In the genomic region with DNA sequence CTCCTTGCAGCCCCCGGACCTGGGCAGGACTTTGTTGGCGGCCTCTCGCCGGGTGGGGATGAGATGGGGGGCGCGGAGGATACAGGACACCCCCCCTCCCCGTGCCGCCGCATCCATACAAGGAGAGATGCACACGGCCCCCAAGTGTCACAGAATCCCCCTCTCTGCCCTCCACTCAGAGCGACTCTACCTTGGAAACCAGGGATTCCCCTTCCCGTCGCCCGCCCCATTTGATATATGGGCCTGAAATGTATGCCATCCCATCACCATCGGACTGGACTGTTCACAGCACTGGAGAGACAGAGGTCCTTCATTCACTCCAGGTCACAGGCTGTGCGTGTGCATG, we compare ENCODE assay signal across 8 cellular contexts. TPM values are rescaled to one million over a fixed set of nuclear protein-coding genes. Genes with fewer than 3 reads are reported as not detected.
A peak's percentile ranks its signal among the peaks of the same experiment; 100 is the strongest.
DNase-seq lines count a peak whose midpoint lies in the region; ATAC-seq, FAIRE-seq and TF ChIP-seq lines count a peak whose summit lies in the region.

No MANE protein-coding gene starts in this region.

- CTCF ChIA-PET in HepG2 (lab: Yijun Ruan, JAX; ENCODE audit: low intra/inter-chr PET ratio, low total read pairs), result no interaction called here

- peak overlapping the region; percentile 56; the same call in 1 of the 2 replicates for H3K9ac ChIP-seq in HepG2 (ENCODE audit: insufficient read depth, low read depth, low read length)

- no peaks in the 10 kb centered on the region for H3K79me2 ChIP-seq in HepG2 (ENCODE audit: insufficient read depth, low read length)

- in situ Hi-C loops in astrocyte of the spinal cord (cut with HindIII; ENCODE audit: low sequenced_read_pairs) (no loop called here), HepG2 (cut with HindIII; ENCODE audit: extremely low pct_ligation_motif_present, low pct_unique_long_range_greater_than_20kb) (no loop called here)

- H3K4me2 ChIP-seq in HepG2 (ENCODE audit: low read depth, low read length), result peak overlapping the region; percentile 70

- H3K9me3 ChIP-seq in HepG2 (ENCODE audit: low read length) (no peaks in the 10 kb centered on the region), thyroid gland (no peaks in the 10 kb centered on the region)

- H3K27me3 ChIP-seq in HepG2 (ENCODE audit: control insufficient read depth in 1 of 2, insufficient read depth in 2 of 2, low read length in 2 of 2), result no peaks in the 10 kb centered on the region
- H3K27me3 ChIP-seq in thyroid gland, result no peaks in the 10 kb centered on the region

- TF ChIP-seq CTCF in astrocyte of the spinal cord (IDR thresholded peaks at IDR 0.05; ENCODE audit: low read depth, low read length) (no peak), HepG2 (CRISPR knock-in tag; IDR thresholded peaks at IDR 0.05) (no peak), thyroid gland (IDR thresholded peaks at IDR 0.05) (no peak)

- DNase-seq in COLO668 (lab: John Stamatoyannopoulos, UW; ENCODE audit: unreplicated experiment) (peak; percentile 2), astrocyte of the spinal cord (ENCODE audit: low read depth, low spot score) (no peak), HepG2 (ENCODE audit: low spot score) (no peak), thyroid gland (no peak), GM19240 (ENCODE audit: insufficient read length, low spot score) (no peak), NCI-H128 (lab: John Stamatoyannopoulos, UW; ENCODE audit: unreplicated experiment) (no peak), urothelium cell line (ENCODE audit: low spot score) (no peak)

- H3K4me1 ChIP-seq in HepG2 (ENCODE audit: insufficient read depth, low read length) (peaks cover 10% of the 10 kb centered on the region), thyroid gland (no peaks in the 10 kb centered on the region)

- no peak for TF ChIP-seq RAD21 in HepG2 (CRISPR knock-in tag; IDR thresholded peaks at IDR 0.05)

- H4K20me1 ChIP-seq in HepG2 (ENCODE audit: insufficient read depth, low read length), result no peaks in the 10 kb centered on the region

- WGBS in HepG2 (ENCODE audit: low lambda C conversion rate), result 40% methylated on average over 5 of the region's 16 CpGs
- 0 to 20% methylated on average over 1 to 6 of the region's 16 CpGs for WGBS in thyroid gland, 2 donors

- POLR2A ChIA-PET in HepG2 (lab: Yijun Ruan, JAX), result no interaction called here

- H3K27ac ChIP-seq in HepG2 (ENCODE audit: extremely low read length, insufficient read depth, low read length), result no peak overlapping the region
- H3K27ac ChIP-seq in thyroid gland, result peak overlapping the region in 1 of 3 donors; percentile 70

- TF ChIP-seq EP300 in HepG2 (IDR thresholded peaks at IDR 0.05; ENCODE audit: low read depth in 2 of 2, low read length in 2 of 2) (no peak), HepG2 (CRISPR knock-in tag; IDR thresholded peaks at IDR 0.05; ENCODE audit: borderline replicate concordance) (no peak)

- no peaks in the 10 kb centered on the region for H3K36me3 ChIP-seq in HepG2 (replicated peaks in 1 of 2; ENCODE audit: control insufficient read depth in 1 of 2, insufficient read depth in 2 of 2, low read length in 2 of 2)
- H3K36me3 ChIP-seq in thyroid gland, result no peaks in the 10 kb centered on the region

- H3K4me3 ChIP-seq in astrocyte of the spinal cord (ENCODE audit: low read depth, low read length), result peak overlapping the region; percentile 73
- peak overlapping the region; percentile 58 to 77 (median 73) for H3K4me3 ChIP-seq in HepG2 (replicated peaks in 1 of 3; ENCODE audit: insufficient read depth in 1 of 3, low read depth in 2 of 3, low read length in 3 of 3)
- peak overlapping the region; percentile 46 to 79 (median 66) for H3K4me3 ChIP-seq in thyroid gland (replicated peaks in 1 of 3)

- no TSS peak for BruUV-seq in HepG2 (replicated peaks; lab: Mats Ljungman, UMichigan)

- intact Hi-C loops in HepG2 (cut with micrococcal nuclease; ENCODE audit: unreplicated experiment) (loop anchor here (5.0 kb wide), 1 partner anchor 37 kb away; a partner anchor contains a TSS), thyroid gland (cut with DNase I) (no loop called here)

- TF ChIP-seq POLR2A in HepG2 (IDR thresholded peaks at IDR 0.05; ENCODE audit: insufficient read depth in 1 of 2, low read depth in 2 of 2, low read length in 2 of 2), result no peak
- no peak for TF ChIP-seq POLR2A in thyroid gland (IDR thresholded peaks at IDR 0.05)

- no peak for FAIRE-seq in HepG2 (lab: Jason Lieb, UNC)
- no peak for FAIRE-seq in urothelium cell line (lab: Jason Lieb, UNC)

- ATAC-seq in HG02938 (IDR thresholded peaks at IDR 0.05; ENCODE audit: unreplicated experiment) (peak; percentile 23), HepG2 (peak; percentile 21)

- no peak overlapping the region for H2AFZ ChIP-seq in HepG2 (ENCODE audit: low read length)

RNA-seq across cellular contexts. Expression of a gene that starts 0.4 kb away (rescaled TPM):
- total RNA-seq in HepG2 (2016; rRNA removed; fragmentation: Illumina TruSeq; extraction: Trizol) (2.6 and 3.9 TPM in 2 replicates), thyroid gland (10 to 100 TPM; 14.5 to 36.4 (median 21.4) TPM)
- total RNA-seq in HepG2 (2016; cell fraction: cytosol; rRNA removed; fragmentation: Illumina TruSeq; extraction: Trizol; ENCODE audit: low read depth), result 2.7 and 3.7 TPM in 2 replicates
- 1.7 and 3.0 TPM in 2 replicates for total RNA-seq in HepG2 (2016; cell fraction: insoluble cytoplasmic fraction; rRNA removed; fragmentation: Illumina TruSeq; extraction: Trizol)
- total RNA-seq in HepG2 (2016; cell fraction: membrane; rRNA removed; fragmentation: Illumina TruSeq; extraction: Trizol), result 4.4 and 5.2 TPM in 2 replicates
- total RNA-seq in HepG2 (2016; cell fraction: nucleus; rRNA removed; fragmentation: Illumina TruSeq; extraction: Trizol), result 1.9 and 2.5 TPM in 2 replicates
- polyA plus RNA-seq in HepG2 (2011; rRNA removed), result 5.8 and 6.0 TPM in 2 replicates
- 4.1 and 6.5 TPM in 2 replicates for polyA plus RNA-seq in HepG2 (2011; cell fraction: cytosol; rRNA removed)
- polyA plus RNA-seq in HepG2 (2011; cell fraction: nucleus; rRNA removed), result 19.8 and 20.1 TPM in 2 replicates
- polyA plus RNA-seq in HepG2 (2012), result 2.3 and 3.6 TPM in 2 replicates
- polyA plus RNA-seq in HepG2 (2016; cell fraction: cytosol; fragmentation: Illumina TruSeq; extraction: Trizol; ENCODE audit: low read depth), result 3.8 and 3.9 TPM in 2 replicates
- polyA plus RNA-seq in HepG2 (2016; cell fraction: insoluble cytoplasmic fraction; fragmentation: Illumina TruSeq; extraction: Trizol; ENCODE audit: low read depth), result 2.5 and 3.3 TPM in 2 replicates
- polyA plus RNA-seq in HepG2 (2016; cell fraction: membrane; fragmentation: Illumina TruSeq; extraction: Trizol; ENCODE audit: low read depth), result 4.6 and 5.1 TPM in 2 replicates
- 5.0 and 5.7 TPM in 2 replicates for polyA plus RNA-seq in HepG2 (2016; cell fraction: nucleus; fragmentation: Illumina TruSeq; extraction: Trizol; ENCODE audit: insufficient read depth, low read depth)
- 16.7 and 23.7 TPM in 2 replicates for polyA minus RNA-seq in HepG2 (2011; rRNA and poly(A)+ RNA removed; ENCODE audit: low replicate concordance)
- polyA minus RNA-seq in HepG2 (2011; cell fraction: cytosol; rRNA and poly(A)+ RNA removed), result 1.7 and 2.0 TPM in 2 replicates
- 4.2 and 5.1 TPM in 2 replicates for polyA minus RNA-seq in HepG2 (2011; cell fraction: nucleus; rRNA and poly(A)+ RNA removed)

RNA-seq across cellular contexts. Expression of a gene that starts 12.4 kb away (rescaled TPM):
- total RNA-seq in HepG2 (2016; rRNA removed; fragmentation: Illumina TruSeq; extraction: Trizol), result 162 and 260 TPM in 2 replicates
- total RNA-seq in HepG2 (2016; cell fraction: cytosol; rRNA removed; fragmentation: Illumina TruSeq; extraction: Trizol; ENCODE audit: low read depth), result 147 and 171 TPM in 2 replicates
- 146 and 274 TPM in 2 replicates for total RNA-seq in HepG2 (2016; cell fraction: insoluble cytoplasmic fraction; rRNA removed; fragmentation: Illumina TruSeq; extraction: Trizol)
- total RNA-seq in HepG2 (2016; cell fraction: membrane; rRNA removed; fragmentation: Illumina TruSeq; extraction: Trizol), result 149 and 167 TPM in 2 replicates
- 182 and 206 TPM in 2 replicates for total RNA-seq in HepG2 (2016; cell fraction: nucleus; rRNA removed; fragmentation: Illumina TruSeq; extraction: Trizol)
- polyA plus RNA-seq in HepG2 (2011; rRNA removed), result 106 and 162 TPM in 2 replicates
- polyA plus RNA-seq in HepG2 (2011; cell fraction: cytosol; rRNA removed), result 168 and 176 TPM in 2 replicates
- polyA plus RNA-seq in HepG2 (2011; cell fraction: nucleus; rRNA removed), result 94.7 and 111 TPM in 2 replicates
- polyA plus RNA-seq in HepG2 (2012), result 122 and 141 TPM in 2 replicates
- 138 and 157 TPM in 2 replicates for polyA plus RNA-seq in HepG2 (2016; cell fraction: cytosol; fragmentation: Illumina TruSeq; extraction: Trizol; ENCODE audit: low read depth)
- polyA plus RNA-seq in HepG2 (2016; cell fraction: insoluble cytoplasmic fraction; fragmentation: Illumina TruSeq; extraction: Trizol; ENCODE audit: low read depth), result 129 and 142 TPM in 2 replicates
- 117 and 128 TPM in 2 replicates for polyA plus RNA-seq in HepG2 (2016; cell fraction: membrane; fragmentation: Illumina TruSeq; extraction: Trizol; ENCODE audit: low read depth)
- polyA plus RNA-seq in HepG2 (2016; cell fraction: nucleus; fragmentation: Illumina TruSeq; extraction: Trizol; ENCODE audit: insufficient read depth, low read depth), result 318 and 347 TPM in 2 replicates
- polyA minus RNA-seq in HepG2 (2011; rRNA and poly(A)+ RNA removed; ENCODE audit: low replicate concordance), result 268 and 948 TPM in 2 replicates
- polyA minus RNA-seq in HepG2 (2011; cell fraction: cytosol; rRNA and poly(A)+ RNA removed), result 59.2 and 70.4 TPM in 2 replicates
- polyA minus RNA-seq in HepG2 (2011; cell fraction: nucleus; rRNA and poly(A)+ RNA removed), result 25.6 and 30.3 TPM in 2 replicates
- total RNA-seq in thyroid gland, result 10 to 100 TPM; 11.0 to 43.5 (median 35.5) TPM

RNA-seq across cellular contexts. Expression of a gene that starts 30.3 kb away (rescaled TPM):
- 3.2 and 3.5 TPM in 2 replicates for total RNA-seq in HepG2 (2016; rRNA removed; fragmentation: Illumina TruSeq; extraction: Trizol)
- 1.0 and 1.1 TPM in 2 replicates for total RNA-seq in HepG2 (2016; cell fraction: cytosol; rRNA removed; fragmentation: Illumina TruSeq; extraction: Trizol; ENCODE audit: low read depth)
- 3.4 and 3.6 TPM in 2 replicates for total RNA-seq in HepG2 (2016; cell fraction: insoluble cytoplasmic fraction; rRNA removed; fragmentation: Illumina TruSeq; extraction: Trizol)
- total RNA-seq in HepG2 (2016; cell fraction: membrane; rRNA removed; fragmentation: Illumina TruSeq; extraction: Trizol), result 5.5 and 6.0 TPM in 2 replicates
- 2.8 and 3.4 TPM in 2 replicates for total RNA-seq in HepG2 (2016; cell fraction: nucleus; rRNA removed; fragmentation: Illumina TruSeq; extraction: Trizol)
- 4.7 and 6.0 TPM in 2 replicates for polyA plus RNA-seq in HepG2 (2011; rRNA removed)
- polyA plus RNA-seq in HepG2 (2011; cell fraction: cytosol; rRNA removed), result 4.6 TPM in 2 replicates
- polyA plus RNA-seq in HepG2 (2011; cell fraction: nucleus; rRNA removed), result 16.8 and 21.5 TPM in 2 replicates
- 4.8 and 7.9 TPM in 2 replicates for polyA plus RNA-seq in HepG2 (2012)
- polyA plus RNA-seq in HepG2 (2016; cell fraction: cytosol; fragmentation: Illumina TruSeq; extraction: Trizol; ENCODE audit: low read depth), result 2.1 and 2.3 TPM in 2 replicates
- polyA plus RNA-seq in HepG2 (2016; cell fraction: insoluble cytoplasmic fraction; fragmentation: Illumina TruSeq; extraction: Trizol; ENCODE audit: low read depth), result 4.0 and 6.3 TPM in 2 replicates
- polyA plus RNA-seq in HepG2 (2016; cell fraction: membrane; fragmentation: Illumina TruSeq; extraction: Trizol; ENCODE audit: low read depth), result 4.8 and 5.4 TPM in 2 replicates
- polyA plus RNA-seq in HepG2 (2016; cell fraction: nucleus; fragmentation: Illumina TruSeq; extraction: Trizol; ENCODE audit: insufficient read depth, low read depth), result 11.5 and 15.0 TPM in 2 replicates
- polyA minus RNA-seq in HepG2 (2011; rRNA and poly(A)+ RNA removed; ENCODE audit: low replicate concordance), result 10.9 and 19.7 TPM in 2 replicates
- 5.1 and 5.5 TPM in 2 replicates for polyA minus RNA-seq in HepG2 (2011; cell fraction: cytosol; rRNA and poly(A)+ RNA removed)
- 7.9 and 9.4 TPM in 2 replicates for polyA minus RNA-seq in HepG2 (2011; cell fraction: nucleus; rRNA and poly(A)+ RNA removed)
- 10 to 100 TPM in 3 of 4 donors, 1 to 10 TPM in 1; 9.4 to 16.5 (median 12.2) TPM for total RNA-seq in thyroid gland

RNA-seq across cellular contexts. Expression of a gene that starts 33.2 kb away (rescaled TPM):
- total RNA-seq in HepG2 (2016; rRNA removed; fragmentation: Illumina TruSeq; extraction: Trizol), result 37.9 and 40.1 TPM in 2 replicates
- total RNA-seq in HepG2 (2016; cell fraction: cytosol; rRNA removed; fragmentation: Illumina TruSeq; extraction: Trizol; ENCODE audit: low read depth), result 14.5 and 21.0 TPM in 2 replicates
- total RNA-seq in HepG2 (2016; cell fraction: insoluble cytoplasmic fraction; rRNA removed; fragmentation: Illumina TruSeq; extraction: Trizol), result 38.2 and 38.5 TPM in 2 replicates
- total RNA-seq in HepG2 (2016; cell fraction: membrane; rRNA removed; fragmentation: Illumina TruSeq; extraction: Trizol), result 28.7 and 33.6 TPM in 2 replicates
- total RNA-seq in HepG2 (2016; cell fraction: nucleus; rRNA removed; fragmentation: Illumina TruSeq; extraction: Trizol), result 21.1 and 25.4 TPM in 2 replicates
- 29.2 and 30.3 TPM in 2 replicates for polyA plus RNA-seq in HepG2 (2011; rRNA removed)
- polyA plus RNA-seq in HepG2 (2011; cell fraction: cytosol; rRNA removed), result 21.3 and 28.2 TPM in 2 replicates
- polyA plus RNA-seq in HepG2 (2011; cell fraction: nucleus; rRNA removed), result 49.1 and 64.2 TPM in 2 replicates
- polyA plus RNA-seq in HepG2 (2012), result 19.2 and 29.3 TPM in 2 replicates
- 16.8 and 24.9 TPM in 2 replicates for polyA plus RNA-seq in HepG2 (2016; cell fraction: cytosol; fragmentation: Illumina TruSeq; extraction: Trizol; ENCODE audit: low read depth)
- polyA plus RNA-seq in HepG2 (2016; cell fraction: insoluble cytoplasmic fraction; fragmentation: Illumina TruSeq; extraction: Trizol; ENCODE audit: low read depth), result 45.2 and 50.6 TPM in 2 replicates
- 26.8 and 36.1 TPM in 2 replicates for polyA plus RNA-seq in HepG2 (2016; cell fraction: membrane; fragmentation: Illumina TruSeq; extraction: Trizol; ENCODE audit: low read depth)
- 56.7 and 58.6 TPM in 2 replicates for polyA plus RNA-seq in HepG2 (2016; cell fraction: nucleus; fragmentation: Illumina TruSeq; extraction: Trizol; ENCODE audit: insufficient read depth, low read depth)
- polyA minus RNA-seq in HepG2 (2011; rRNA and poly(A)+ RNA removed; ENCODE audit: low replicate concordance), result 31.0 and 108 TPM in 2 replicates
- polyA minus RNA-seq in HepG2 (2011; cell fraction: cytosol; rRNA and poly(A)+ RNA removed), result 9.3 and 14.7 TPM in 2 replicates
- polyA minus RNA-seq in HepG2 (2011; cell fraction: nucleus; rRNA and poly(A)+ RNA removed), result 14.7 and 15.6 TPM in 2 replicates
- total RNA-seq in thyroid gland, result 10 to 100 TPM; 45.9 to 64.9 (median 62.5) TPM

RNA-seq across cellular contexts. Expression of a gene that starts 39.2 kb away (rescaled TPM):
- total RNA-seq in HepG2 (2016; rRNA removed; fragmentation: Illumina TruSeq; extraction: Trizol) (22.3 and 46.1 TPM in 2 replicates), thyroid gland (10 to 100 TPM in 3 of 4 donors, 1 to 10 TPM in 1; 9.9 to 76.8 (median 40.1) TPM)
- 13.5 and 14.5 TPM in 2 replicates for total RNA-seq in HepG2 (2016; cell fraction: cytosol; rRNA removed; fragmentation: Illumina TruSeq; extraction: Trizol; ENCODE audit: low read depth)
- 20.3 and 48.1 TPM in 2 replicates for total RNA-seq in HepG2 (2016; cell fraction: insoluble cytoplasmic fraction; rRNA removed; fragmentation: Illumina TruSeq; extraction: Trizol)
- total RNA-seq in HepG2 (2016; cell fraction: membrane; rRNA removed; fragmentation: Illumina TruSeq; extraction: Trizol), result 23.8 and 29.3 TPM in 2 replicates
- 40.9 and 48.7 TPM in 2 replicates for total RNA-seq in HepG2 (2016; cell fraction: nucleus; rRNA removed; fragmentation: Illumina TruSeq; extraction: Trizol)
- polyA plus RNA-seq in HepG2 (2011; rRNA removed), result 73.4 and 90.9 TPM in 2 replicates
- polyA plus RNA-seq in HepG2 (2011; cell fraction: cytosol; rRNA removed), result 75.4 and 104 TPM in 2 replicates
- polyA plus RNA-seq in HepG2 (2011; cell fraction: nucleus; rRNA removed), result 312 and 314 TPM in 2 replicates
- 32.8 and 75.3 TPM in 2 replicates for polyA plus RNA-seq in HepG2 (2012)
- 16.0 and 18.8 TPM in 2 replicates for polyA plus RNA-seq in HepG2 (2016; cell fraction: cytosol; fragmentation: Illumina TruSeq; extraction: Trizol; ENCODE audit: low read depth)
- 22.1 and 26.8 TPM in 2 replicates for polyA plus RNA-seq in HepG2 (2016; cell fraction: insoluble cytoplasmic fraction; fragmentation: Illumina TruSeq; extraction: Trizol; ENCODE audit: low read depth)
- 22.3 and 26.2 TPM in 2 replicates for polyA plus RNA-seq in HepG2 (2016; cell fraction: membrane; fragmentation: Illumina TruSeq; extraction: Trizol; ENCODE audit: low read depth)
- polyA plus RNA-seq in HepG2 (2016; cell fraction: nucleus; fragmentation: Illumina TruSeq; extraction: Trizol; ENCODE audit: insufficient read depth, low read depth), result 112 and 114 TPM in 2 replicates
- 224 and 1,094 TPM in 2 replicates for polyA minus RNA-seq in HepG2 (2011; rRNA and poly(A)+ RNA removed; ENCODE audit: low replicate concordance)
- 41.8 and 53.3 TPM in 2 replicates for polyA minus RNA-seq in HepG2 (2011; cell fraction: cytosol; rRNA and poly(A)+ RNA removed)
- 19.8 and 22.1 TPM in 2 replicates for polyA minus RNA-seq in HepG2 (2011; cell fraction: nucleus; rRNA and poly(A)+ RNA removed)
